Comparison of ENCODE assay signal across 37 cellular contexts in genomic region chr1:232687304-232687703, GRCh38. TPM values are rescaled to one million over a fixed set of nuclear protein-coding genes. Genes with fewer than 3 reads are reported as not detected.
DNase-seq lines count a peak whose midpoint lies in the region; ATAC-seq, FAIRE-seq and TF ChIP-seq lines count a peak whose summit lies in the region.
"Had no signal": no experiment of that assay in that cellular context is flagged by ENCODE, and none has a peak within 500 bp of the region (broad histone marks: within the 10 kb centered on the region; RNA-seq: fewer than 3 reads in every experiment).

No MANE protein-coding gene starts in this region.

- H3K9me3 Mint-ChIP-seq in WTC11 = no peaks in the 10 kb centered on the region
- H3K9me3 Mint-ChIP-seq: CD4-positive, alpha-beta T cell; CD8-positive, alpha-beta memory T cell; CD8-positive, alpha-beta T cell had no signal

- peaks cover 2% of the 10 kb centered on the region; the same call in 1 of the 2 replicates for H3K27me3 Mint-ChIP-seq in WTC11 (ENCODE audit: low read depth)

- H3K27ac ChIP-seq in liver (ENCODE audit: low read depth in 1 of 2, low read length in 2 of 2) (no peak overlapping the region), HepG2 (ENCODE audit: extremely low read length, insufficient read depth, low read length) (no peak overlapping the region), right lobe of liver (peak overlapping the region in 2 of 3 donors; percentile 53 to 58), small intestine (ENCODE audit: low read depth in 1 of 2, low read length in 1 of 2) (no peak overlapping the region)
- H3K27ac ChIP-seq: 22Rv1; A549; BLaER1; BLaER1 treated with 17β-estradiol and CSF1 and Interleukin-3, amounts not matched to agents 10 nM and 100 nM; C4-2B had no signal

- CTCF ChIA-PET in HepG2 (lab: Yijun Ruan, JAX; ENCODE audit: low intra/inter-chr PET ratio, low total read pairs) (no interaction called here), WTC11 (lab: Charles Lee) (no interaction called here)

- BruUV-seq in HepG2 (replicated peaks; lab: Mats Ljungman, UMichigan) = no TSS peak

- H3K4me1 Mint-ChIP-seq in WTC11 = no peaks in the 10 kb centered on the region
- H3K4me1 Mint-ChIP-seq: B cell; CD4-positive, alpha-beta memory T cell; CD4-positive, CD25-positive, alpha-beta regulatory T cell; CD8-positive, alpha-beta memory T cell had no signal

- no peaks in the 10 kb centered on the region for H3K79me2 ChIP-seq in HepG2 (ENCODE audit: insufficient read depth, low read length)

- H3K9me3 ChIP-seq in liver (ENCODE audit: control insufficient read depth in 4 of 4, low read length in 3 of 4) (no peaks in the 10 kb centered on the region), HepG2 (ENCODE audit: low read length) (no peaks in the 10 kb centered on the region), right lobe of liver (no peaks in the 10 kb centered on the region), small intestine (ENCODE audit: control insufficient read depth, low read depth) (no peaks in the 10 kb centered on the region)
- H3K9me3 ChIP-seq: BE2C, BLaER1, Caco-2 had no signal

- DNase-seq in HepG2 (ENCODE audit: low spot score) (no peak), left lobe of liver (ENCODE audit: low spot score) (no peak), right lobe of liver (no peak), small intestine (peak; percentile 75), WTC11 (ENCODE audit: low spot score) (no peak), cerebellar nuclear complex (lab: John Stamatoyannopoulos, UW) (no peak)
- DNase-seq: 8988T; ACHN; AML-193; BE2C; C1 segment of cervical spinal cord; Caco-2; Calu3; CD4-positive, alpha-beta memory T cell; CD4-positive, alpha-beta T cell; CD4-positive, CD25-positive, alpha-beta regulatory T cell; CD8-positive, alpha-beta memory T cell; CD8-positive, alpha-beta T cell; COR-L47; DMS 273 treated with DMSO at 0.1 percent for 48 hours; DMS153; DMS53; DMS79; DMS79 treated with DMSO at 0.1 percent for 48 hours; DND-41; EL had no signal

- no peaks in the 10 kb centered on the region for H4K20me1 ChIP-seq in HepG2 (ENCODE audit: insufficient read depth, low read length)
- H4K20me1 ChIP-seq: BLaER1; BLaER1 treated with 17β-estradiol and CSF1 and Interleukin-3, amounts not matched to agents 10 nM and 100 nM had no signal

- H3K9ac ChIP-seq in liver (ENCODE audit: low read depth in 1 of 2, low read length in 2 of 2) = no peak overlapping the region
- H3K9ac ChIP-seq in HepG2 (ENCODE audit: insufficient read depth, low read depth, low read length) = no peak overlapping the region
- H3K9ac ChIP-seq: BLaER1; BLaER1 treated with 17β-estradiol and CSF1 and Interleukin-3, amounts not matched to agents 10 nM and 100 nM had no signal

- H2AFZ ChIP-seq in HepG2 (ENCODE audit: low read length) = no peak overlapping the region

- no peaks in the 10 kb centered on the region for H3K36me3 ChIP-seq in liver (ENCODE audit: control insufficient read depth in 4 of 4, insufficient read depth in 3 of 4, low read depth in 1 of 4, low read length in 3 of 4)
- H3K36me3 ChIP-seq in HepG2 (replicated peaks in 1 of 2; ENCODE audit: control insufficient read depth in 1 of 2, insufficient read depth in 2 of 2, low read length in 2 of 2) = no peaks in the 10 kb centered on the region
- no peaks in the 10 kb centered on the region for H3K36me3 ChIP-seq in right lobe of liver
- H3K36me3 ChIP-seq in small intestine (ENCODE audit: control insufficient read depth in 2 of 2, insufficient read depth in 2 of 2, low read length in 2 of 2) = no peaks in the 10 kb centered on the region
- H3K36me3 ChIP-seq: BE2C; BLaER1; BLaER1 treated with 17β-estradiol and CSF1 and Interleukin-3, amounts not matched to agents 10 nM and 100 nM had no signal

- no peaks in the 10 kb centered on the region for H3K36me3 Mint-ChIP-seq in WTC11
- H3K36me3 Mint-ChIP-seq: CD14-positive monocyte; CD4-positive, alpha-beta memory T cell; CD4-positive, CD25-positive, alpha-beta regulatory T cell; CD8-positive, alpha-beta memory T cell; CD8-positive, alpha-beta T cell had no signal

- no peaks in the 10 kb centered on the region for H3K27me3 ChIP-seq in liver (ENCODE audit: control insufficient read depth in 4 of 4, insufficient read depth in 4 of 4, low read length in 3 of 4)
- 0 out of 5 replicates have a peak, but pooled peaks cover 0 to 4% of the 10 kb centered on the region in 2 experiments for H3K27me3 ChIP-seq in HepG2 (ENCODE audit: control insufficient read depth in 1 of 2, insufficient read depth in 2 of 2, low read length in 2 of 2)
- H3K27me3 ChIP-seq in right lobe of liver = no peaks in the 10 kb centered on the region
- H3K27me3 ChIP-seq in small intestine (ENCODE audit: control insufficient read depth in 2 of 2, insufficient read depth in 2 of 2, low read length in 2 of 2) = no peaks in the 10 kb centered on the region
- H3K27me3 ChIP-seq: BE2C; BLaER1; BLaER1 treated with 17β-estradiol and CSF1 and Interleukin-3, amounts not matched to agents 10 nM and 100 nM had no signal

- no peak overlapping the region for H3K4me2 ChIP-seq in HepG2 (ENCODE audit: low read depth, low read length)
- H3K4me2 ChIP-seq: A549; BLaER1; BLaER1 treated with 17β-estradiol and CSF1 and Interleukin-3, amounts not matched to agents 10 nM and 100 nM had no signal

- TF ChIP-seq CTCF in liver (IDR thresholded peaks at IDR 0.05; ENCODE audit: low read depth, low read length, missing input control) (no peak), HepG2 (CRISPR knock-in tag; IDR thresholded peaks at IDR 0.05) (no peak), right lobe of liver (IDR thresholded peaks at IDR 0.05) (no peak), WTC11 (IDR thresholded peaks at IDR 0.05) (no peak)

- TF ChIP-seq RAD21 in liver (IDR thresholded peaks at IDR 0.05) = peak; percentile 26 to 37
- no peak for TF ChIP-seq RAD21 in HepG2 (CRISPR knock-in tag; IDR thresholded peaks at IDR 0.05)

- ATAC-seq in HepG2 (no peak), left lobe of liver (peak; percentile 85), right lobe of liver (peak; percentile 79 to 86 (median 84)), WTC11 (no peak), HG02678 (IDR thresholded peaks at IDR 0.05; ENCODE audit: unreplicated experiment) (no peak)
- ATAC-seq: A549; CD8-positive, alpha-beta T cell had no signal

- WGBS in liver = 37% methylated on average over 6 of the region's 6 CpGs
- WGBS in HepG2 (ENCODE audit: low lambda C conversion rate) = 44% methylated on average over 6 of the region's 6 CpGs
- WGBS in right lobe of liver (ENCODE audit: insufficient coverage, low coverage, low lambda C conversion rate, missing lambda C conversion rate) = 39% methylated on average over 6 of the region's 6 CpGs
- 25 to 71% (median 42%) methylated on average over 6 of the region's 6 CpGs for WGBS in small intestine, 3 donors

- POLR2A ChIA-PET in HepG2 (lab: Yijun Ruan, JAX) = no interaction called here
- POLR2A ChIA-PET in WTC11 (lab: Charles Lee) = no interaction called here

- H3K4me3 ChIP-seq in liver (ENCODE audit: low read depth in 1 of 3, low read length in 3 of 3) (peak overlapping the region in 2 of 3 donors; percentile 20 to 23), HepG2 (replicated peaks in 1 of 3; ENCODE audit: insufficient read depth in 1 of 3, low read depth in 2 of 3, low read length in 3 of 3) (no peak overlapping the region), right lobe of liver (peak overlapping the region in 1 of 3 donors; percentile 40), small intestine (ENCODE audit: low read depth in 1 of 2, low read length in 2 of 2) (no peak overlapping the region)
- H3K4me3 ChIP-seq: A549; BLaER1; BLaER1 treated with 17β-estradiol and CSF1 and Interleukin-3, amounts not matched to agents 10 nM and 100 nM had no signal

- no peak overlapping the region for H3K4me3 Mint-ChIP-seq in WTC11
- H3K4me3 Mint-ChIP-seq: B cell; CD14-positive monocyte; CD4-positive, alpha-beta memory T cell; CD4-positive, alpha-beta T cell; CD4-positive, CD25-positive, alpha-beta regulatory T cell; CD8-positive, alpha-beta memory T cell; CD8-positive, alpha-beta T cell had no signal

- intact Hi-C loops in HepG2 (cut with micrococcal nuclease; ENCODE audit: unreplicated experiment) (no loop called here), right lobe of liver (cut with DNase I) (no loop called here)

- H3K27ac Mint-ChIP-seq in WTC11 = no peak overlapping the region
- H3K27ac Mint-ChIP-seq: B cell; CD4-positive, alpha-beta memory T cell; CD4-positive, alpha-beta T cell; CD4-positive, CD25-positive, alpha-beta regulatory T cell; CD8-positive, alpha-beta memory T cell; CD8-positive, alpha-beta T cell had no signal

- TF ChIP-seq EP300 in HepG2 (IDR thresholded peaks at IDR 0.05; ENCODE audit: low read depth in 2 of 2, low read length in 2 of 2) (no peak), HepG2 (CRISPR knock-in tag; IDR thresholded peaks at IDR 0.05; ENCODE audit: borderline replicate concordance) (no peak)

- TF ChIP-seq POLR2A in HepG2 (IDR thresholded peaks at IDR 0.05; ENCODE audit: insufficient read depth in 1 of 2, low read depth in 2 of 2, low read length in 2 of 2) = no peak
- no peak for TF ChIP-seq POLR2A in right lobe of liver (IDR thresholded peaks at IDR 0.05)

- H3K4me1 ChIP-seq in liver (ENCODE audit: control insufficient read depth in 4 of 4, insufficient read depth in 4 of 4, low read length in 3 of 4) = peaks cover 2 to 17% (median 6%) of the 10 kb centered on the region in 4 donors
- H3K4me1 ChIP-seq in HepG2 (ENCODE audit: insufficient read depth, low read length) = no peaks in the 10 kb centered on the region
- H3K4me1 ChIP-seq in right lobe of liver = peaks cover 0 to 10% (median 0%) of the 10 kb centered on the region in 4 donors
- peaks cover 0 to 10% of the 10 kb centered on the region in 2 donors for H3K4me1 ChIP-seq in small intestine (ENCODE audit: control insufficient read depth in 2 of 2, insufficient read depth in 1 of 2, low read depth in 1 of 2, low read length in 1 of 2)
- H3K4me1 ChIP-seq: A549 had no signal

- FAIRE-seq in HepG2 (lab: Jason Lieb, UNC) (no peak), small intestine (lab: Jason Lieb, UNC) (no peak)
- FAIRE-seq: A204.1, A549, D721Med had no signal

- in situ Hi-C loops in HepG2 (cut with HindIII; ENCODE audit: extremely low pct_ligation_motif_present, low pct_unique_long_range_greater_than_20kb) = no loop called here

RNA-seq across cellular contexts. Expression of gene SIPA1L2, which starts 57.4 kb away (rescaled TPM):
- total RNA-seq in liver (10 to 100 TPM in 1 of 2 donors, 1 to 10 TPM in 1; 1.9 to 18.5 TPM), HepG2 (2016; rRNA removed; fragmentation: Illumina TruSeq; extraction: Trizol) (0.03 TPM in 1 of 2 replicates, not detected in the other), left lobe of liver (3.0 TPM), right lobe of liver (10 to 100 TPM in 4 of 6 experiments, 1 to 10 TPM in 2; 3.7 to 22.8 (median 10.7) TPM), WTC11 (2021) (10.9 to 14.3 TPM (median 11.6 TPM) in 3 replicates)
- polyA plus RNA-seq in liver (1 to 10 TPM; 2.6 to 5.4 TPM), HepG2 (2011; rRNA removed) (0.01 and 0.03 TPM in 2 replicates), small intestine (10 to 100 TPM in 1 of 3 donors, 1 to 10 TPM in 2; 4.1 to 10.4 (median 4.5) TPM)
- not detected in 2 replicates for total RNA-seq in HepG2 (2016; cell fraction: cytosol; rRNA removed; fragmentation: Illumina TruSeq; extraction: Trizol; ENCODE audit: low read depth)
- not detected in 2 replicates for total RNA-seq in HepG2 (2016; cell fraction: insoluble cytoplasmic fraction; rRNA removed; fragmentation: Illumina TruSeq; extraction: Trizol)
- 0.03 TPM in 1 of 2 replicates, not detected in the other for total RNA-seq in HepG2 (2016; cell fraction: membrane; rRNA removed; fragmentation: Illumina TruSeq; extraction: Trizol)
- total RNA-seq in HepG2 (2016; cell fraction: nucleus; rRNA removed; fragmentation: Illumina TruSeq; extraction: Trizol) = not detected in 2 replicates
- polyA plus RNA-seq in HepG2 (2011; cell fraction: cytosol; rRNA removed) = 0.01 TPM in 1 of 2 replicates, not detected in the other
- 0.05 TPM in 1 of 2 replicates, not detected in the other for polyA plus RNA-seq in HepG2 (2011; cell fraction: nucleus; rRNA removed)
- polyA plus RNA-seq in HepG2 (2012) = not detected in 2 replicates
- not detected in 2 replicates for polyA plus RNA-seq in HepG2 (2016; cell fraction: cytosol; fragmentation: Illumina TruSeq; extraction: Trizol; ENCODE audit: low read depth)
- not detected in 2 replicates for polyA plus RNA-seq in HepG2 (2016; cell fraction: insoluble cytoplasmic fraction; fragmentation: Illumina TruSeq; extraction: Trizol; ENCODE audit: low read depth)
- polyA plus RNA-seq in HepG2 (2016; cell fraction: membrane; fragmentation: Illumina TruSeq; extraction: Trizol; ENCODE audit: low read depth) = not detected in 2 replicates
- polyA plus RNA-seq in HepG2 (2016; cell fraction: nucleus; fragmentation: Illumina TruSeq; extraction: Trizol; ENCODE audit: insufficient read depth, low read depth) = not detected in 2 replicates
- polyA minus RNA-seq in HepG2 (2011; rRNA and poly(A)+ RNA removed; ENCODE audit: low replicate concordance) = 0.77 TPM in 1 of 2 replicates, not detected in the other
- not detected in 2 replicates for polyA minus RNA-seq in HepG2 (2011; cell fraction: cytosol; rRNA and poly(A)+ RNA removed)
- polyA minus RNA-seq in HepG2 (2011; cell fraction: nucleus; rRNA and poly(A)+ RNA removed) = not detected in 2 replicates
- polyA plus RNA-seq: CD4-positive, CD25-positive, alpha-beta regulatory T cell had no signal

Comparison
In these comparisons a context has a peak if more than half of its experiments do, and no peak if none do; other contexts are left out.
1. H3K27ac ChIP-seq: peak in right lobe of liver (2 of 3); none in liver (0 of 2), HepG2 (single experiment) and small intestine (0 of 2).
2. H3K4me3 ChIP-seq: peak in liver (2 of 3); none in HepG2 (0 of 3) and small intestine (0 of 2).
3. ATAC-seq: peak in left lobe of liver (single experiment) and right lobe of liver (4 of 4); none in HepG2 (single experiment), WTC11 (single experiment) and HG02678 (single experiment).